10 cellular contexts compared by ENCODE assay signal in the genomic region with DNA sequence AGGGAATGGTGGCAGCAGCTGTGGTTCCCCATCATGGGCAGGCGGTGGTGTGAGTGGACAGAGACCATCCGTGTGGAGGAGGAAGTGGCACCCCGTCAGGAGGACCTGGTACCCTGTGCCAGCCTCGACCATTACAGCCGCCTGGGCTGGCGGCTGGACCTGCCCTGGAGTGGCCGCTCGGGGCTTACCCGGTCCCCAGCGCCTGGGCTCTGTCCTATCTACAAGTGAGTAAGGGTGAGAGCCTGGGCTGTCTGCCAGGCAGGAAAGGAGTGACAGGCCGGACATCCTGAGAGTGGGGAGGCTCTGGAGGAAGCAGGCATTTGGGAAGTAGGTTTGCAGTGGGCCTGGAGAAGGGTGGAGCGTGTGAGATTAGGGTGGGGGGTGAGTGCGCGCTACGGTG. TPM values are rescaled to one million over a fixed set of nuclear protein-coding genes. Genes with fewer than 3 reads are reported as not detected.
DNase-seq lines count a peak whose midpoint lies in the region; ATAC-seq and TF ChIP-seq lines count a peak whose summit lies in the region.
"Had no signal": no experiment of that assay in that cellular context is flagged by ENCODE, and none has a peak within 500 bp of the region (broad histone marks: within the 10 kb centered on the region; RNA-seq: fewer than 3 reads in every experiment).

No MANE protein-coding gene starts in this region.

- TF ChIP-seq CTCF in LNCaP clone FGC (IDR thresholded peaks at IDR 0.05; ENCODE audit: control insufficient read depth, extremely low read depth, insufficient read depth), result no peak
- TF ChIP-seq CTCF in lower leg skin (IDR thresholded peaks at IDR 0.05), result no peak
- no peak for TF ChIP-seq CTCF in OCI-LY7 (conservative IDR thresholded peaks at IDR 0.05; ENCODE audit: low read length)

- H3K4me3 ChIP-seq in LNCaP clone FGC (ENCODE audit: low read depth, low read length) (no peak overlapping the region), lower leg skin (ENCODE audit: low read depth, poor library complexity, severe bottlenecking) (no peak overlapping the region), OCI-LY7 (ENCODE audit: low read depth, low read length, poor library complexity, severe bottlenecking) (no peak overlapping the region)

- H3K9me3 ChIP-seq in OCI-LY7 (ENCODE audit: low read length), result no peaks in the 10 kb centered on the region

- H2AFZ ChIP-seq in OCI-LY7 (ENCODE audit: low read length), result no peak overlapping the region

- intact Hi-C loops in lower leg skin (cut with DNase I; ENCODE audit: low total_unique reads), result no loop called here
- intact Hi-C loops in OCI-LY7 (cut with micrococcal nuclease; ENCODE audit: unreplicated experiment), result no loop called here

- WGBS in lower leg skin, 2 donors, result 46 to 49% methylated on average over 14 to 15 of the region's 15 CpGs

- DNase-seq in AML-193 (lab: John Stamatoyannopoulos, UW) (peak; percentile 46 to 54), LNCaP clone FGC (ENCODE audit: low read depth) (peak; percentile 30), dermis blood vessel endothelial cell (peak; percentile 60), lower leg skin (ENCODE audit: low spot score in 2 of 2) (peak; percentile 49 to 93), HEK293T (ENCODE audit: extremely low spot score) (no peak), OCI-LY7 (ENCODE audit: low spot score) (no peak)
- DNase-seq: activated CD8-positive, alpha-beta memory T cell treated with anti-CD3 and anti-CD28 coated beads, Interleukin-2, amount 50 U/mL, for 4 hours; NCI-H2171 treated with DMSO at 0.1 percent for 48 hours had no signal

- peaks cover 9% of the 10 kb centered on the region for H3K4me1 ChIP-seq in OCI-LY7 (ENCODE audit: insufficient read depth, low read length, poor library complexity, severe bottlenecking)

- no peaks in the 10 kb centered on the region for H3K79me2 ChIP-seq in OCI-LY7 (ENCODE audit: insufficient read depth, low read depth, low read length)

- H4K20me1 ChIP-seq in OCI-LY7 (ENCODE audit: insufficient read depth, low read length), result no peaks in the 10 kb centered on the region

- no peak overlapping the region for H3K27ac ChIP-seq in OCI-LY7 (ENCODE audit: low read depth, low read length, poor library complexity, severe bottlenecking)

- H3K4me2 ChIP-seq in OCI-LY7 (ENCODE audit: low read length), result no peak overlapping the region

- TF ChIP-seq POLR2A in lower leg skin (IDR thresholded peaks at IDR 0.05), result no peak

- no peaks in the 10 kb centered on the region for H3K9me2 ChIP-seq in OCI-LY7 (ENCODE audit: insufficient read depth, low read length)

- POLR2A ChIA-PET in HEK293T (lab: Yijun Ruan, JAX) (interaction anchor here (1.3 to 2.6 kb wide), 2 partner anchors 9 to 12 kb away, joined by 4 to 8 read pairs; no protein-coding TSS in a partner anchor), OCI-LY7 (lab: Charles Lee) (no interaction called here)

- CTCF ChIA-PET in HEK293T (lab: Yijun Ruan, JAX), result interaction anchor here (1.5 to 3.3 kb wide), 3 partner anchors 13 to 114 kb away, joined by 4 to 17 read pairs (median 5); no protein-coding TSS in a partner anchor
- CTCF ChIA-PET in OCI-LY7 (lab: Charles Lee; ENCODE audit: unreplicated experiment), result no interaction called here

- BruUV-seq in OCI-LY7 (replicated peaks; lab: Mats Ljungman, UMichigan), result no TSS peak

- ATAC-seq in GM18870 (IDR thresholded peaks at IDR 0.05; ENCODE audit: unreplicated experiment) (no peak), HG02981 (IDR thresholded peaks at IDR 0.05; ENCODE audit: unreplicated experiment) (no peak)

- H3K36me3 ChIP-seq in OCI-LY7 (ENCODE audit: insufficient read depth, low read length), result no peaks in the 10 kb centered on the region

TF ChIP-seq in HEK293T, 16 proteins besides CTCF, POLR2A, EP300 and RAD21:
- TF ChIP-seq BHLHE40 (IDR thresholded peaks at IDR 0.05; ENCODE audit: borderline replicate concordance) (no peak), LEF1 (IDR thresholded peaks at IDR 0.05; ENCODE audit: borderline replicate concordance) (no peak), SP1 (IDR thresholded peaks at IDR 0.05) (no peak), ZNF384 (IDR thresholded peaks at IDR 0.05) (no peak), FOXK2 (IDR thresholded peaks at IDR 0.05) (no peak), HDGF (IDR thresholded peaks at IDR 0.05; ENCODE audit: borderline replicate concordance) (no peak), CTBP1 (IDR thresholded peaks at IDR 0.05; ENCODE audit: borderline replicate concordance) (no peak)
- TF ChIP-seq, protein P1, sequence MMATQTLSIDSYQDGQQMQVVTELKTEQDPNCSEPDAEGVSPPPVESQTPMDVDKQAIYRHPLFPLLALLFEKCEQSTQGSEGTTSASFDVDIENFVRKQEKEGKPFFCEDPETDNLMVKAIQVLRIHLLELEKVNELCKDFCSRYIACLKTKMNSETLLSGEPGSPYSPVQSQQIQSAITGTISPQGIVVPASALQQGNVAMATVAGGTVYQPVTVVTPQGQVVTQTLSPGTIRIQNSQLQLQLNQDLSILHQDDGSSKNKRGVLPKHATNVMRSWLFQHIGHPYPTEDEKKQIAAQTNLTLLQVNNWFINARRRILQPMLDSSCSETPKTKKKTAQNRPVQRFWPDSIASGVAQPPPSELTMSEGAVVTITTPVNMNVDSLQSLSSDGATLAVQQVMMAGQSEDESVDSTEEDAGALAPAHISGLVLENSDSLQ (IDR thresholded peaks at IDR 0.05), result no peak

RNA-seq across cellular contexts. Expression of a gene that starts 2.9 kb away (rescaled TPM):
- 4.8 and 12.7 TPM in 2 replicates for total RNA-seq in dermis blood vessel endothelial cell
- total RNA-seq in lower leg skin, result 10 to 100 TPM in 2 of 4 donors, 1 to 10 TPM in 2; 6.2 to 12.1 (median 9.8) TPM
- total RNA-seq in OCI-LY7 (2014; rRNA removed; shearing (Covaris generic)), result 0.22 TPM in 1 of 2 replicates, not detected in the other
- 0.40 TPM in 1 of 2 replicates, not detected in the other for total RNA-seq in OCI-LY7 (2022)

Comparison
In these comparisons a context has a peak if more than half of its experiments do, and no peak if none do; other contexts are left out.
1. DNase-seq: peak in AML-193 (2 of 2), LNCaP clone FGC (single experiment), dermis blood vessel endothelial cell (single experiment) and lower leg skin (2 of 2); none in HEK293T (single experiment) and OCI-LY7 (single experiment).